1 cellular context compared by ENCODE assay signal in genomic region chr5:172871561-172871960, GRCh38.
TF ChIP-seq lines count a peak whose summit lies in the region.

No MANE protein-coding gene starts in this region.

TF ChIP-seq in GM23338, 12 proteins besides CTCF, POLR2A, EP300 and RAD21:
- TF ChIP-seq ZNF462 (CRISPR knock-in tag; IDR thresholded peaks at IDR 0.05) (no peak), CREB1 (CRISPR knock-in tag; IDR thresholded peaks at IDR 0.05; ENCODE audit: low read depth) (no peak), EZH2phosphoT487 (IDR thresholded peaks at IDR 0.05; ENCODE audit: unreplicated experiment) (no peak), POLR2AphosphoS5 (IDR thresholded peaks at IDR 0.05; ENCODE audit: low read depth) (no peak), ETS1 (IDR thresholded peaks at IDR 0.05) (no peak), ZNF331 (CRISPR knock-in tag; IDR thresholded peaks at IDR 0.05; ENCODE audit: low read depth) (no peak), ZNF114 (CRISPR knock-in tag; IDR thresholded peaks at IDR 0.05) (no peak), NANOG (IDR thresholded peaks at IDR 0.05; ENCODE audit: borderline replicate concordance) (no peak), JUNB (IDR thresholded peaks at IDR 0.05; ENCODE audit: unreplicated experiment) (no peak)
- TF ChIP-seq, protein P1, sequence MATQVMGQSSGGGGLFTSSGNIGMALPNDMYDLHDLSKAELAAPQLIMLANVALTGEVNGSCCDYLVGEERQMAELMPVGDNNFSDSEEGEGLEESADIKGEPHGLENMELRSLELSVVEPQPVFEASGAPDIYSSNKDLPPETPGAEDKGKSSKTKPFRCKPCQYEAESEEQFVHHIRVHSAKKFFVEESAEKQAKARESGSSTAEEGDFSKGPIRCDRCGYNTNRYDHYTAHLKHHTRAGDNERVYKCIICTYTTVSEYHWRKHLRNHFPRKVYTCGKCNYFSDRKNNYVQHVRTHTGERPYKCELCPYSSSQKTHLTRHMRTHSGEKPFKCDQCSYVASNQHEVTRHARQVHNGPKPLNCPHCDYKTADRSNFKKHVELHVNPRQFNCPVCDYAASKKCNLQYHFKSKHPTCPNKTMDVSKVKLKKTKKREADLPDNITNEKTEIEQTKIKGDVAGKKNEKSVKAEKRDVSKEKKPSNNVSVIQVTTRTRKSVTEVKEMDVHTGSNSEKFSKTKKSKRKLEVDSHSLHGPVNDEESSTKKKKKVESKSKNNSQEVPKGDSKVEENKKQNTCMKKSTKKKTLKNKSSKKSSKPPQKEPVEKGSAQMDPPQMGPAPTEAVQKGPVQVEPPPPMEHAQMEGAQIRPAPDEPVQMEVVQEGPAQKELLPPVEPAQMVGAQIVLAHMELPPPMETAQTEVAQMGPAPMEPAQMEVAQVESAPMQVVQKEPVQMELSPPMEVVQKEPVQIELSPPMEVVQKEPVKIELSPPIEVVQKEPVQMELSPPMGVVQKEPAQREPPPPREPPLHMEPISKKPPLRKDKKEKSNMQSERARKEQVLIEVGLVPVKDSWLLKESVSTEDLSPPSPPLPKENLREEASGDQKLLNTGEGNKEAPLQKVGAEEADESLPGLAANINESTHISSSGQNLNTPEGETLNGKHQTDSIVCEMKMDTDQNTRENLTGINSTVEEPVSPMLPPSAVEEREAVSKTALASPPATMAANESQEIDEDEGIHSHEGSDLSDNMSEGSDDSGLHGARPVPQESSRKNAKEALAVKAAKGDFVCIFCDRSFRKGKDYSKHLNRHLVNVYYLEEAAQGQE (IDR thresholded peaks at IDR 0.05; ENCODE audit: unreplicated experiment), result no peak
